ENCODE assay signal across 3 cellular contexts in the genomic region with DNA sequence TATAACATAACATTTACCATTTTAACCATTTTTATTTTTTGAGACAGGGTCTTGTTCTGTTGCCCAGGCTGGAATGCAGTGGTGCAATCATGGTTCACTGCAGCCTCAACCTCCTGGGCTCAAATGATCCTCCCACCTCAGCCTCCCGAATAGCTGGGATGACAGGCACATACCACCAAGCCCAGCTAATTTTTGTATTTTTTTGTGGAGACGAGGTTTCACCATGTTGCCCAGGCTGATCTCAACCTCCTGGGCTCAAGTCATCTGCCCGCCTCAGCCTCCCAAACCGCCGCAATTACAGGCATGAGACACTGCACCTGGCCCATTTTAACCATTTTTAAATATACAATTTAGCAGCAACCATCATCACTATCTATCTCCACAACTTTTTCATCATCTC. TPM values are rescaled to one million over a fixed set of nuclear protein-coding genes. Genes with fewer than 3 reads are reported as not detected.
"Had no signal": no experiment of that assay in that cellular context is flagged by ENCODE, and none has a peak within 500 bp of the region (broad histone marks: within the 10 kb centered on the region; RNA-seq: fewer than 3 reads in every experiment).

No MANE protein-coding gene starts in this region.

RNA-seq across cellular contexts. Expression of a gene that starts 5.4 kb away (rescaled TPM):
- total RNA-seq: activated T-helper 1 cell treated with anti-CD3 and anti-CD28 coated beads, Interleukin-12 subunit alpha, Interleukin-12 subunit beta, Interleukin-2, Interleukin-4 antibody, amounts not matched to agents 30 ng/mL and 10 ng/mL and 1 ng/mL, durations not matched to agents 14 hours and 24 hours and 36 hours; activated T-helper 2 cell treated with anti-CD3 and anti-CD28 coated beads, Interferon-gamma antibody, Interleukin-2, Interleukin-4, amounts not matched to agents 10 μg/mL and 5 μg/mL and 100 μg/mL, durations not matched to agents 14 hours and 24 hours and 36 hours; ascending aorta had no signal
